Comparison of ENCODE assay signal across 13 cellular contexts in the genomic region with DNA sequence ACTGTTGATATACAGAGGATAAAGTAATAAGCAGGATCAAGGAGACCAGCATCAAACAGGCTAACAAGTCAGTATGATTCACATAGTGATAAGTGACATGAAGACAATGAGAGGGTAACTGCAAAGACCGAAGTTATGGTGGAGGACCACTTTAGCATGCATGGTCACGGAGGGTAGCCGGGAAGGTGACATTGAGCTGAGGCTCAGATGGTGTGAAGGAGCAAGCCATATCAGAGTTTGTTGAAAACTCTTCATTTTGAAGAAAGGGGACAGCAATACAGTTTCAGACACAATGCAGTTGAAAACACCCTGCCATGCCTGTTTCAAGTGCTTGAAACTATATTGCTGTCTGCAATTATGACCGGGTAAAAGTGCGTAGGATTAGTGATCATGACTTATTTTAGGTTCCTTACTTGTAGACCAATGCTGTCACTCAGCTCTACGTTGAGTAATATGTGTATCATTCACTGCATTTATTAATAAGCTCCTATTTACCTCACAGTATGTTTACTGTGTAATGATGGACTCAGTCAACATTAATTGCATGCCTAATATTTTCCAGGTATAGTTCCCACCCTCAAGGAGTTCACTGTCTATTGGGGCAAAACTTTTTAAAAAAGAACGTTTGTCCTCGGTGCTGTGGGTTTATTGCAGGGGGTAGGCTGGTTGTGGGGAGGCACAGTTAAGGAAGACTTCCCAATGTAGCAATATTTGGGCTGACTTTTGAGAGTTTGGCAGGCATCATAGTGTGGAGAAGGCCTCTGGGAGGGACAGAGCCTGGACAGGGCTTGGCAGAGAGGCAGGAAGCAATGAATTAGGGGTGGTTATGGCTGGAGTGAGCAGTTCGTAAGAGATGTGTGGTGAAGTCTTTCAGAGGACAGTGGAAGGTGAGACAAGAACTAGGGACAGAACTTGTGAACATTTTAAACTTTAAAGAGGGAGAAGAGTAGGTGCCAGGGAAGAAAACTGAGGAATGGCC. TPM values are rescaled to one million over a fixed set of nuclear protein-coding genes. Genes with fewer than 3 reads are reported as not detected.
DNase-seq lines count a peak whose midpoint lies in the region; ATAC-seq and FAIRE-seq lines count a peak whose summit lies in the region.
"Had no signal": no experiment of that assay in that cellular context is flagged by ENCODE, and none has a peak within 500 bp of the region (broad histone marks: within the 10 kb centered on the region; RNA-seq: fewer than 3 reads in every experiment).

No MANE protein-coding gene starts in this region.

- H3K9me3 Mint-ChIP-seq in IgD-negative memory B cell: peaks cover 0 to 2% (median 0%) of the 10 kb centered on the region in 3 donors
- H3K9me3 Mint-ChIP-seq in activated naive CD8-positive, alpha-beta T cell treated with anti-CD3 and anti-CD28 coated beads for 36 hours: no peaks in the 10 kb centered on the region
- H3K9me3 Mint-ChIP-seq in stimulated activated effector memory CD8-positive, alpha-beta T cell treated with anti-CD3 and anti-CD28 coated beads, Interleukin-12 subunit alpha, Interleukin-12 subunit beta, amount 100 ng/mL, for 72 hours: no peaks in the 10 kb centered on the region

- FAIRE-seq in HTR-8/SVneo (lab: Jason Lieb, UNC): no peak

- peaks cover 6% of the 10 kb centered on the region for H3K36me3 Mint-ChIP-seq in IgD-negative memory B cell
- H3K36me3 Mint-ChIP-seq in activated naive CD8-positive, alpha-beta T cell treated with anti-CD3 and anti-CD28 coated beads for 36 hours: peaks cover 62% of the 10 kb centered on the region
- H3K36me3 Mint-ChIP-seq in stimulated activated effector memory CD8-positive, alpha-beta T cell treated with anti-CD3 and anti-CD28 coated beads, Interleukin-12 subunit alpha, Interleukin-12 subunit beta, amount 100 ng/mL, for 72 hours: peaks cover 69% of the 10 kb centered on the region

- peaks cover 3% of the 10 kb centered on the region for H3K27me3 Mint-ChIP-seq in IgD-negative memory B cell
- no peaks in the 10 kb centered on the region for H3K27me3 Mint-ChIP-seq in activated naive CD8-positive, alpha-beta T cell treated with anti-CD3 and anti-CD28 coated beads for 36 hours

- H3K4me1 Mint-ChIP-seq in IgD-negative memory B cell: peaks cover 52 to 68% (median 60%) of the 10 kb centered on the region in 3 donors
- peaks cover 69% of the 10 kb centered on the region for H3K4me1 Mint-ChIP-seq in activated naive CD8-positive, alpha-beta T cell treated with anti-CD3 and anti-CD28 coated beads for 36 hours
- peaks cover 73% of the 10 kb centered on the region for H3K4me1 Mint-ChIP-seq in stimulated activated effector memory CD8-positive, alpha-beta T cell treated with anti-CD3 and anti-CD28 coated beads, Interleukin-12 subunit alpha, Interleukin-12 subunit beta, amount 100 ng/mL, for 72 hours

- peak overlapping the region; percentile 94 to 98 (median 97) for H3K27ac Mint-ChIP-seq in IgD-negative memory B cell
- H3K27ac Mint-ChIP-seq in activated naive CD8-positive, alpha-beta T cell treated with anti-CD3 and anti-CD28 coated beads for 36 hours: peak overlapping the region; percentile 89
- H3K27ac Mint-ChIP-seq in stimulated activated effector memory CD8-positive, alpha-beta T cell treated with anti-CD3 and anti-CD28 coated beads, Interleukin-12 subunit alpha, Interleukin-12 subunit beta, amount 100 ng/mL, for 72 hours: peak overlapping the region; percentile 24

- peak; percentile 65 for ATAC-seq in stimulated activated effector memory CD8-positive, alpha-beta T cell treated with anti-CD3 and anti-CD28 coated beads, Interleukin-12 subunit alpha, Interleukin-12 subunit beta, amount 100 ng/mL, for 72 hours
- no peak for ATAC-seq in HG02981 (IDR thresholded peaks at IDR 0.05; ENCODE audit: unreplicated experiment)

- H3K4me3 Mint-ChIP-seq in IgD-negative memory B cell: peak overlapping the region; percentile 78 to 87 (median 84)
- peak overlapping the region; percentile 78 for H3K4me3 Mint-ChIP-seq in activated naive CD8-positive, alpha-beta T cell treated with anti-CD3 and anti-CD28 coated beads for 36 hours
- H3K4me3 Mint-ChIP-seq in stimulated activated effector memory CD8-positive, alpha-beta T cell treated with anti-CD3 and anti-CD28 coated beads, Interleukin-12 subunit alpha, Interleukin-12 subunit beta, amount 100 ng/mL, for 72 hours: peak overlapping the region; percentile 88

- DNase-seq in activated CD8-positive, alpha-beta memory T cell treated with anti-CD3 and anti-CD28 coated beads for 24 hours: peak; percentile 67
- DNase-seq in activated CD8-positive, alpha-beta memory T cell treated with anti-CD3 and anti-CD28 coated beads, Interleukin-2, amount 50 U/mL, for 4 hours: no peak
- no peak for DNase-seq in activated naive CD8-positive, alpha-beta T cell treated with anti-CD3 and anti-CD28 coated beads for 36 hours
- DNase-seq in stimulated activated effector memory CD8-positive, alpha-beta T cell treated with anti-CD3 and anti-CD28 coated beads, Interleukin-12 subunit alpha, Interleukin-12 subunit beta, amount 100 ng/mL, for 72 hours (ENCODE audit: low spot score in 2 of 2): peak in 1 of 2 donors; percentile 55
- DNase-seq in HTR-8/SVneo (ENCODE audit: insufficient read length, low spot score) (no peak), SW480 (ENCODE audit: low spot score) (no peak)
- DNase-seq: EL, H7, NCI-H2227 treated with DMSO at 0.1 percent for 48 hours, posterior cingulate gyrus had no signal

RNA-seq across cellular contexts. Expression of a gene that starts 3.2 kb away (rescaled TPM):
- polyA plus RNA-seq in IgD-negative memory B cell: 88.0 TPM
- 10 to 100 TPM; 56.0 to 59.0 TPM for total RNA-seq in activated naive CD8-positive, alpha-beta T cell treated with anti-CD3 and anti-CD28 coated beads for 36 hours

RNA-seq across cellular contexts. Expression of a gene that starts 54.3 kb away (rescaled TPM):
- polyA plus RNA-seq in IgD-negative memory B cell: 58.6 TPM
- 10 to 100 TPM; 16.9 to 17.6 TPM for total RNA-seq in activated naive CD8-positive, alpha-beta T cell treated with anti-CD3 and anti-CD28 coated beads for 36 hours
- total RNA-seq: lower leg skin had no signal

Comparison
In these comparisons a context has a peak if more than half of its experiments do, and no peak if none do; other contexts are left out.
1. H3K27ac Mint-ChIP-seq: peak in every context shown above with its lines; median percentile 97 in IgD-negative memory B cell; 89 in activated naive CD8-positive, alpha-beta T cell treated with anti-CD3 and anti-CD28 coated beads for 36 hours; 24 in stimulated activated effector memory CD8-positive, alpha-beta T cell treated with anti-CD3 and anti-CD28 coated beads, Interleukin-12 subunit alpha, Interleukin-12 subunit beta, amount 100 ng/mL, for 72 hours.